Comparison of ENCODE assay signal across 20 cellular contexts in genomic region chr2:198715304-198715703, GRCh38.
"Had no signal": no experiment of that assay in that cellular context is flagged by ENCODE, and none has a peak within 500 bp of the region (broad histone marks: within the 10 kb centered on the region; RNA-seq: fewer than 3 reads in every experiment).

No MANE protein-coding gene starts in this region.

- H3K9me3 Mint-ChIP-seq: activated CD4-positive, alpha-beta memory T cell treated with anti-CD3 and anti-CD28 coated beads, Interleukin-2, amount 10 ng/mL, durations not matched to agents 7 days and 5 days; activated CD4-positive, alpha-beta T cell treated with anti-CD3 and anti-CD28 coated beads, Interleukin-2, amount 10 ng/mL, durations not matched to agents 24 days and 14 days; activated naive CD4-positive, alpha-beta T cell treated with anti-CD3 and anti-CD28 coated beads, Interleukin-2, amount 10 ng/mL, durations not matched to agents 7 days and 5 days; endodermal cell; nephron progenitor cell; stimulated activated naive CD8-positive, alpha-beta T cell treated with anti-CD3 and anti-CD28 coated beads, Interleukin-15, Interleukin-2, amounts not matched to agents 100 ng/mL and 50 ng/mL, for 24 hours; T-helper 1 cell treated with Interleukin-12 subunit alpha and Interleukin-12 subunit beta and Interleukin-4 antibody, amounts not matched to agents 30 μg/mL and 1 μg/mL, for 36 hours had no signal

- H3K27ac Mint-ChIP-seq: activated CD4-positive, alpha-beta memory T cell treated with anti-CD3 and anti-CD28 coated beads, Interleukin-2, amount 10 ng/mL, durations not matched to agents 7 days and 5 days; activated CD4-positive, alpha-beta T cell treated with anti-CD3 and anti-CD28 coated beads, Interleukin-2, amount 10 ng/mL, durations not matched to agents 24 days and 14 days; activated naive CD4-positive, alpha-beta T cell treated with anti-CD3 and anti-CD28 coated beads, Interleukin-2, amount 10 ng/mL, durations not matched to agents 7 days and 5 days; endodermal cell; nephron progenitor cell; stimulated activated naive CD8-positive, alpha-beta T cell treated with anti-CD3 and anti-CD28 coated beads, Interleukin-15, Interleukin-2, amounts not matched to agents 100 ng/mL and 50 ng/mL, for 24 hours; T-helper 1 cell treated with Interleukin-12 subunit alpha and Interleukin-12 subunit beta and Interleukin-4 antibody, amounts not matched to agents 30 μg/mL and 1 μg/mL, for 36 hours had no signal

- H3K27me3 Mint-ChIP-seq: activated CD4-positive, alpha-beta memory T cell treated with anti-CD3 and anti-CD28 coated beads, Interleukin-2, amount 10 ng/mL, durations not matched to agents 7 days and 5 days; activated CD4-positive, alpha-beta T cell treated with anti-CD3 and anti-CD28 coated beads, Interleukin-2, amount 10 ng/mL, durations not matched to agents 24 days and 14 days; activated naive CD4-positive, alpha-beta T cell treated with anti-CD3 and anti-CD28 coated beads, Interleukin-2, amount 10 ng/mL, durations not matched to agents 7 days and 5 days; stimulated activated naive CD8-positive, alpha-beta T cell treated with anti-CD3 and anti-CD28 coated beads, Interleukin-15, Interleukin-2, amounts not matched to agents 100 ng/mL and 50 ng/mL, for 24 hours had no signal

- DNase-seq: activated CD4-positive, alpha-beta memory T cell treated with anti-CD3 and anti-CD28 coated beads, Interleukin-2, amount 10 ng/mL, durations not matched to agents 7 days and 5 days; activated CD4-positive, alpha-beta T cell treated with anti-CD3 and anti-CD28 coated beads, Interleukin-2, amount 10 ng/mL, durations not matched to agents 24 days and 14 days; activated effector memory CD4-positive, alpha-beta T cell treated with anti-CD3 and anti-CD28 coated beads, Interleukin-2, amount 50 U/mL, for 16 hours; activated naive CD4-positive, alpha-beta T cell treated with anti-CD3 and anti-CD28 coated beads, Interleukin-2, amount 10 ng/mL, durations not matched to agents 7 days and 5 days; amygdala; colonic mucosa; endodermal cell; heart right ventricle; kidney; left ventricle myocardium inferior; mammary epithelial cell; midbrain; nephron progenitor cell; right cardiac atrium; stimulated activated CD4-positive, alpha-beta T cell treated with anti-CD3 and anti-CD28 coated beads, Interleukin-4, amount 100 ng/mL, for 24 hours; substantia nigra; T1000; thyroid gland had no signal

- H3K4me1 Mint-ChIP-seq: activated CD4-positive, alpha-beta memory T cell treated with anti-CD3 and anti-CD28 coated beads, Interleukin-2, amount 10 ng/mL, durations not matched to agents 7 days and 5 days; activated CD4-positive, alpha-beta T cell treated with anti-CD3 and anti-CD28 coated beads, Interleukin-2, amount 10 ng/mL, durations not matched to agents 24 days and 14 days; activated naive CD4-positive, alpha-beta T cell treated with anti-CD3 and anti-CD28 coated beads, Interleukin-2, amount 10 ng/mL, durations not matched to agents 7 days and 5 days; endodermal cell; nephron progenitor cell had no signal

- H3K4me3 Mint-ChIP-seq: activated CD4-positive, alpha-beta memory T cell treated with anti-CD3 and anti-CD28 coated beads, Interleukin-2, amount 10 ng/mL, durations not matched to agents 7 days and 5 days; activated CD4-positive, alpha-beta T cell treated with anti-CD3 and anti-CD28 coated beads, Interleukin-2, amount 10 ng/mL, durations not matched to agents 24 days and 14 days; activated naive CD4-positive, alpha-beta T cell treated with anti-CD3 and anti-CD28 coated beads, Interleukin-2, amount 10 ng/mL, durations not matched to agents 7 days and 5 days; endodermal cell; nephron progenitor cell; stimulated activated naive CD8-positive, alpha-beta T cell treated with anti-CD3 and anti-CD28 coated beads, Interleukin-15, Interleukin-2, amounts not matched to agents 100 ng/mL and 50 ng/mL, for 24 hours; T-helper 1 cell treated with Interleukin-12 subunit alpha and Interleukin-12 subunit beta and Interleukin-4 antibody, amounts not matched to agents 30 μg/mL and 1 μg/mL, for 36 hours had no signal

- H3K36me3 Mint-ChIP-seq: activated naive CD4-positive, alpha-beta T cell treated with anti-CD3 and anti-CD28 coated beads, Interleukin-2, amount 10 ng/mL, durations not matched to agents 7 days and 5 days had no signal
